In genomic region chr2:230289311-230289710, GRCh38 we compare ENCODE assay signal across 1 cellular context.
TF ChIP-seq lines count a peak whose summit lies in the region.

No MANE protein-coding gene starts in this region.

TF ChIP-seq in HepG2, 621 proteins besides CTCF, POLR2A, EP300 and RAD21:
- peak; percentile 68 for TF ChIP-seq EHMT2 (IDR thresholded peaks at IDR 0.05; ENCODE audit: borderline replicate concordance, low read depth, low read length)
- TF ChIP-seq NKX3-1 (CRISPR knock-in tag; IDR thresholded peaks at IDR 0.05): peak; percentile 46; the same call in 1 of the 2 replicates
- peak in 1 of 2 experiments; percentile 63; a peak in 1 of 4 replicates for TF ChIP-seq KLF16 (CRISPR knock-in tag; IDR thresholded peaks at IDR 0.05)
- peak; percentile 96 for TF ChIP-seq MIER2 (CRISPR knock-in tag; IDR thresholded peaks at IDR 0.05)
- TF ChIP-seq ELF3 (CRISPR knock-in tag; IDR thresholded peaks at IDR 0.05): 0 out of 2 replicates have a peak, but pooled peaks have one; percentile 32
- TF ChIP-seq ZSCAN9 (CRISPR knock-in tag; IDR thresholded peaks at IDR 0.05; ENCODE audit: borderline replicate concordance): peak; percentile 82; the same call in 1 of the 2 replicates
- 0 out of 2 replicates have a peak, but pooled peaks have one; percentile 51 for TF ChIP-seq ZNF441 (CRISPR knock-in tag; IDR thresholded peaks at IDR 0.05; ENCODE audit: borderline replicate concordance)
- TF ChIP-seq ZNF232 (CRISPR knock-in tag; IDR thresholded peaks at IDR 0.05; ENCODE audit: borderline replicate concordance): peak; percentile 77; the same call in 1 of the 2 replicates
- TF ChIP-seq ZNF331 (CRISPR knock-in tag; IDR thresholded peaks at IDR 0.05): 0 out of 2 replicates have a peak, but pooled peaks have one; percentile 46
- peak; percentile 33; the same call in 1 of the 2 replicates for TF ChIP-seq FOXK1 (CRISPR knock-in tag; IDR thresholded peaks at IDR 0.05; ENCODE audit: borderline replicate concordance, low read depth)
- TF ChIP-seq ERF (CRISPR knock-in tag; IDR thresholded peaks at IDR 0.05): 0 out of 2 replicates have a peak, but pooled peaks have one; percentile 34
- TF ChIP-seq REST (IDR thresholded peaks at IDR 0.05; ENCODE audit: borderline replicate concordance in 1 of 2, low read depth in 1 of 2, low read length in 2 of 2): peak; percentile 67 to 94
- TF ChIP-seq SALL1 (CRISPR knock-in tag; IDR thresholded peaks at IDR 0.05): peak; percentile 37; the same call in 1 of the 2 replicates
